Comparison of ENCODE assay signal across 17 cellular contexts in the genomic region with DNA sequence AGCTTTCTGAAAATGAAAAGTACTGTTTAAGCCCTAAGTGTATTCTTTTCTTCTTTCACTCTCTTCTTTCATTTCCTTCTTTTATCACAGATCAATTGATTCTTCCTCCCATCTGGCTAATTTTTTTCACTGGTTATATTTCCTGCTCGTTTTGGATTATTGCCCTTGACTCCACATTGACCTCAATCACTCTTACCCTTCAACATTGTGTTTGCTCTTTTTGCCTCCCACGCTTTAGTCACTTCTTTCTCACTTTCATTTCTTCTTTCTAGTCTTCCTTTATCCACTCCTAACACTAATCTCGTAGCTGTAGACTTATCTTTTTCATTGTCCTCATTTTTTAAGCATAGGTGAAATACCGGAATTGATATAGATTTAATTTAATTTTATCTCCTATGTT.
DNase-seq lines count a peak whose midpoint lies in the region; ATAC-seq lines count a peak whose summit lies in the region.
"Had no signal": no experiment of that assay in that cellular context is flagged by ENCODE, and none has a peak within 500 bp of the region (broad histone marks: within the 10 kb centered on the region; RNA-seq: fewer than 3 reads in every experiment).

No MANE protein-coding gene starts in this region.

- no peaks in the 10 kb centered on the region for H3K9me3 ChIP-seq in effector memory CD4-positive, alpha-beta T cell (ENCODE audit: control insufficient read depth, low read length)
- H3K9me3 ChIP-seq: colonic mucosa, suprapubic skin had no signal

- no peaks in the 10 kb centered on the region for H3K27me3 ChIP-seq in effector memory CD4-positive, alpha-beta T cell (replicated peaks; ENCODE audit: control insufficient read depth, insufficient read depth, low read length, poor library complexity, severe bottlenecking)
- H3K27me3 ChIP-seq: colonic mucosa, suprapubic skin had no signal

- intact Hi-C loops in sciatic nerve (cut with DNase I), result no loop called here

- no peaks in the 10 kb centered on the region for H3K36me3 ChIP-seq in effector memory CD4-positive, alpha-beta T cell (ENCODE audit: control insufficient read depth, insufficient read depth, low read length)
- H3K36me3 ChIP-seq: colonic mucosa, suprapubic skin had no signal

- no peak overlapping the region for H3K4me3 ChIP-seq in effector memory CD4-positive, alpha-beta T cell (ENCODE audit: insufficient read depth, low read depth, low read length, poor library complexity, severe bottlenecking)
- H3K4me3 ChIP-seq: colonic mucosa, suprapubic skin had no signal

- no peaks in the 10 kb centered on the region for H3K4me1 ChIP-seq in effector memory CD4-positive, alpha-beta T cell (ENCODE audit: control insufficient read depth, insufficient read depth, low read length, poor library complexity, severe bottlenecking)
- H3K4me1 ChIP-seq: colonic mucosa, parathyroid adenoma, suprapubic skin had no signal

- ATAC-seq in GM18498 (IDR thresholded peaks at IDR 0.05; ENCODE audit: unreplicated experiment), result peak; percentile 76
- ATAC-seq in GM19468 (IDR thresholded peaks at IDR 0.05; ENCODE audit: extremely low read depth, unreplicated experiment), result peak; percentile 37
- peak; percentile 52 for ATAC-seq in HG02798 (IDR thresholded peaks at IDR 0.05; ENCODE audit: poor library complexity, unreplicated experiment)
- ATAC-seq in HG03575 (IDR thresholded peaks at IDR 0.05; ENCODE audit: extremely low read depth, insufficient number of reproducible peaks, low FRiP score, unreplicated experiment), result peak; percentile 88
- ATAC-seq in sciatic nerve, result no peak
- ATAC-seq in HG02938 (IDR thresholded peaks at IDR 0.05; ENCODE audit: unreplicated experiment), result no peak
- ATAC-seq: left colon had no signal

- H3K27ac ChIP-seq in effector memory CD4-positive, alpha-beta T cell (ENCODE audit: insufficient read depth, low read length, poor library complexity, severe bottlenecking), result no peak overlapping the region
- H3K27ac ChIP-seq: colonic mucosa, parathyroid adenoma, suprapubic skin had no signal

- DNase-seq in sciatic nerve (ENCODE audit: low spot score), result no peak
- no peak for DNase-seq in effector memory CD4-positive, alpha-beta T cell
- DNase-seq in stimulated activated CD4-positive, alpha-beta T cell treated with anti-CD3 and anti-CD28 coated beads, Interleukin-12 subunit alpha, Interleukin-12 subunit beta, amount 100 ng/mL, for 4 hours, result no peak
- DNase-seq: activated CD4-positive, alpha-beta T cell treated with anti-CD3 and anti-CD28 coated beads, Interleukin-2, amount 10 ng/mL, durations not matched to agents 24 days and 14 days; anterior cingulate cortex; colonic mucosa; left colon; NCI-H2081 treated with DMSO at 0.1 percent for 48 hours; NCI-H774; T-helper 2 cell had no signal

Comparison
In these comparisons a context has a peak if more than half of its experiments do, and no peak if none do; other contexts are left out.
1. ATAC-seq: peak in GM18498 (single experiment), GM19468 (single experiment), HG02798 (single experiment) and HG03575 (single experiment); none in sciatic nerve (single experiment) and HG02938 (single experiment).